10 cellular contexts compared by ENCODE assay signal in genomic region chr6:5723905-5724691, GRCh38.
A peak's percentile ranks its signal among the peaks of the same experiment; 100 is the strongest.
DNase-seq lines count a peak whose midpoint lies in the region; ATAC-seq and TF ChIP-seq lines count a peak whose summit lies in the region.
"Had no signal": no experiment of that assay in that cellular context is flagged by ENCODE, and none has a peak within 500 bp of the region (broad histone marks: within the 10 kb centered on the region; RNA-seq: fewer than 3 reads in every experiment).

No MANE protein-coding gene starts in this region.

- peak; percentile 4 for DNase-seq in stimulated activated CD8-positive, alpha-beta memory T cell treated with anti-CD3 and anti-CD28 coated beads, Interleukin-12 subunit alpha, Interleukin-12 subunit beta, amount 100 ng/mL, for 4 hours (ENCODE audit: low read depth)
- DNase-seq in stimulated activated CD8-positive, alpha-beta memory T cell treated with anti-CD3 and anti-CD28 coated beads, Interleukin-4, amount 100 ng/mL, for 48 hours, result no peak
- peak; percentile 8 for DNase-seq in activated CD8-positive, alpha-beta T cell treated with anti-CD3 and anti-CD28 coated beads for 36 hours
- peak in 3 of 10 donors; percentile 16 to 43 (median 18) for DNase-seq in naive thymus-derived CD8-positive, alpha-beta T cell
- no peak for DNase-seq in uterus
- no peak for DNase-seq in NCI-H1105 (lab: John Stamatoyannopoulos, UW)
- no peak for DNase-seq in hepatic stellate cell (ENCODE audit: low spot score)
- DNase-seq: psoas muscle had no signal

- no peaks in the 10 kb centered on the region for H3K36me3 Mint-ChIP-seq in activated CD8-positive, alpha-beta T cell treated with anti-CD3 and anti-CD28 coated beads for 36 hours (ENCODE audit: low read depth)
- H3K36me3 Mint-ChIP-seq in naive thymus-derived CD8-positive, alpha-beta T cell, result peaks cover 0 to 4% (median 0%) of the 10 kb centered on the region in 3 donors
- H3K36me3 Mint-ChIP-seq: activated naive CD4-positive, alpha-beta T cell treated with anti-CD3 and anti-CD28 coated beads, Interleukin-2, amount 50 U/mL, for 72 hours had no signal

- CTCF ChIA-PET in activated CD8-positive, alpha-beta T cell treated with anti-CD3 and anti-CD28 coated beads for 36 hours (lab: Charles Lee), result no interaction called here

- H3K4me1 ChIP-seq in uterus, result no peaks in the 10 kb centered on the region
- H3K4me1 ChIP-seq: psoas muscle had no signal

- H3K27ac Mint-ChIP-seq in activated CD8-positive, alpha-beta T cell treated with anti-CD3 and anti-CD28 coated beads for 36 hours, result peak overlapping the region; percentile 56
- peak overlapping the region in 9 of 10 donors; percentile 35 to 96 (median 90) for H3K27ac Mint-ChIP-seq in naive thymus-derived CD8-positive, alpha-beta T cell

- ATAC-seq in HG03095 (IDR thresholded peaks at IDR 0.05; ENCODE audit: unreplicated experiment), result peak; percentile 93
- peak; percentile 53 for ATAC-seq in activated CD8-positive, alpha-beta T cell treated with anti-CD3 and anti-CD28 coated beads for 36 hours
- peak in 1 of 2 donors; percentile 75 for ATAC-seq in naive thymus-derived CD8-positive, alpha-beta T cell

- H3K9me3 Mint-ChIP-seq in activated CD8-positive, alpha-beta T cell treated with anti-CD3 and anti-CD28 coated beads for 36 hours, result no peaks in the 10 kb centered on the region
- H3K9me3 Mint-ChIP-seq in naive thymus-derived CD8-positive, alpha-beta T cell, result no peaks in the 10 kb centered on the region
- H3K9me3 Mint-ChIP-seq: activated naive CD4-positive, alpha-beta T cell treated with anti-CD3 and anti-CD28 coated beads, Interleukin-2, amount 50 U/mL, for 72 hours had no signal

- no peaks in the 10 kb centered on the region for H3K36me3 ChIP-seq in uterus

- TF ChIP-seq CTCF in activated CD8-positive, alpha-beta T cell treated with anti-CD3 and anti-CD28 coated beads for 36 hours (IDR thresholded peaks at IDR 0.05), result no peak
- TF ChIP-seq CTCF in uterus (IDR thresholded peaks at IDR 0.05), result no peak

- H3K27ac ChIP-seq in uterus, result no peak overlapping the region
- H3K27ac ChIP-seq: psoas muscle had no signal

- H3K9me3 ChIP-seq in uterus, result no peaks in the 10 kb centered on the region
- H3K9me3 ChIP-seq: psoas muscle had no signal

- H3K4me3 ChIP-seq in uterus, result no peak overlapping the region
- H3K4me3 ChIP-seq: psoas muscle had no signal

- no peak for TF ChIP-seq POLR2A in uterus (IDR thresholded peaks at IDR 0.05)

- no peaks in the 10 kb centered on the region for H3K27me3 Mint-ChIP-seq in activated CD8-positive, alpha-beta T cell treated with anti-CD3 and anti-CD28 coated beads for 36 hours
- H3K27me3 Mint-ChIP-seq in naive thymus-derived CD8-positive, alpha-beta T cell, result no peaks in the 10 kb centered on the region

- no peaks in the 10 kb centered on the region for H3K27me3 ChIP-seq in uterus

- H3K4me1 Mint-ChIP-seq in activated CD8-positive, alpha-beta T cell treated with anti-CD3 and anti-CD28 coated beads for 36 hours (ENCODE audit: low read depth), result peaks cover 18% of the 10 kb centered on the region
- H3K4me1 Mint-ChIP-seq in naive thymus-derived CD8-positive, alpha-beta T cell, result peaks cover 16 to 71% (median 36%) of the 10 kb centered on the region in 4 donors

- POLR2A ChIA-PET in activated CD8-positive, alpha-beta T cell treated with anti-CD3 and anti-CD28 coated beads for 36 hours (lab: Charles Lee), result no interaction called here
- POLR2A ChIA-PET in naive thymus-derived CD8-positive, alpha-beta T cell (lab: Charles Lee), result interaction anchor here (1.2 kb wide), 1 partner anchor 59 kb away, joined by 3 read pairs; no protein-coding TSS in a partner anchor

- peak overlapping the region; percentile 36 for H3K4me3 Mint-ChIP-seq in activated CD8-positive, alpha-beta T cell treated with anti-CD3 and anti-CD28 coated beads for 36 hours
- peak overlapping the region in 9 of 10 donors; percentile 56 to 89 (median 74) for H3K4me3 Mint-ChIP-seq in naive thymus-derived CD8-positive, alpha-beta T cell

- intact Hi-C loops in activated CD8-positive, alpha-beta T cell treated with anti-CD3 and anti-CD28 coated beads for 36 hours (cut with micrococcal nuclease), result no loop called here
- intact Hi-C loops in uterus (cut with DNase I; ENCODE audit: low total_unique reads), result no loop called here

Comparison
In these comparisons a context has a peak if more than half of its experiments do, and no peak if none do; other contexts are left out.
1. DNase-seq: peak in stimulated activated CD8-positive, alpha-beta memory T cell treated with anti-CD3 and anti-CD28 coated beads, Interleukin-12 subunit alpha, Interleukin-12 subunit beta, amount 100 ng/mL, for 4 hours (single experiment) and activated CD8-positive, alpha-beta T cell treated with anti-CD3 and anti-CD28 coated beads for 36 hours (single experiment); none in stimulated activated CD8-positive, alpha-beta memory T cell treated with anti-CD3 and anti-CD28 coated beads, Interleukin-4, amount 100 ng/mL, for 48 hours (single experiment), uterus (0 of 2), NCI-H1105 (single experiment) and hepatic stellate cell (single experiment).